In genomic region chr11:64162769-64163168, GRCh38 we compare ENCODE assay signal across 1 cellular context. TPM values are rescaled to one million over a fixed set of nuclear protein-coding genes. Genes with fewer than 3 reads are reported as not detected.
"Had no signal": no experiment of that assay in that cellular context is flagged by ENCODE, and none has a peak within 500 bp of the region (broad histone marks: within the 10 kb centered on the region; RNA-seq: fewer than 3 reads in every experiment).

No MANE protein-coding gene starts in this region.

RNA-seq across cellular contexts. Expression of gene FERMT3, which starts 43.8 kb away (rescaled TPM):
- total RNA-seq: renal cortical epithelial cell had no signal
